19 cellular contexts compared by ENCODE assay signal in the genomic region with DNA sequence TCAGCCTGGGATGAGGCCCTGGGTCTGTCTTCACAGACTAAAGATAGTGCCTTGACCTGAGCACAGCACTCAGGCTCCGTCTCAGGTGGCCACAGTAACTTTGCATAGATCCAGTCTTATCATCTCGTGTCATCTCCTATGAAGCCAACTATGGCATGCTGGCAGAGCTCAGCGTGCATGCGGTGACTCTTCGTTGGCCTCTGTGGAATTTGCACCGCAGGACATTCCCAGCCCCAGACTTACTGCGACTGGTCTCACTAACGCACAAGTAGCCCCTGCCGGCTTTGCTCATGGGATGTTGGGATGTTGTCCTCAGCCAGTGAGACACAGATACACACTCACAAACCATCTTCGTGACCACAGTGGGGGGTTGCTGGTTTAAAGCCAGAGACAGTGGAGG.
"Had no signal": no experiment of that assay in that cellular context is flagged by ENCODE, and none has a peak within 500 bp of the region (broad histone marks: within the 10 kb centered on the region; RNA-seq: fewer than 3 reads in every experiment).

No MANE protein-coding gene starts in this region.

- H3K79me2 ChIP-seq: hepatocyte had no signal

- H3K4me1 ChIP-seq: colonic mucosa, transverse colon had no signal

- ATAC-seq: activated CD8-positive, alpha-beta memory T cell treated with anti-CD3 and anti-CD28 coated beads, Interleukin-2, amount 10 ng/mL, durations not matched to agents 7 days and 5 days; esophagus mucosa; left lung; stimulated activated naive B cell treated with anti-CD40 and anti-IgM and Interleukin-4, amounts not matched to agents 10 μg/mL and 1 μg/mL and 100 μg/mL, for 72 hours had no signal

- H3K36me3 ChIP-seq: adrenal gland, colonic mucosa, left lung, ovary, transverse colon had no signal

- H3K27ac Mint-ChIP-seq: activated CD4-positive, alpha-beta memory T cell treated with anti-CD3 and anti-CD28 coated beads for 36 hours; activated CD8-positive, alpha-beta memory T cell treated with anti-CD3 and anti-CD28 coated beads, Interleukin-2, amount 10 ng/mL, durations not matched to agents 7 days and 5 days; activated naive CD4-positive, alpha-beta T cell treated with anti-CD3 and anti-CD28 coated beads, Interleukin-2, amount 10 ng/mL, durations not matched to agents 7 days and 5 days had no signal

- H3K4me3 Mint-ChIP-seq: activated CD4-positive, alpha-beta memory T cell treated with anti-CD3 and anti-CD28 coated beads for 36 hours; activated CD8-positive, alpha-beta memory T cell treated with anti-CD3 and anti-CD28 coated beads, Interleukin-2, amount 10 ng/mL, durations not matched to agents 7 days and 5 days; activated naive CD4-positive, alpha-beta T cell treated with anti-CD3 and anti-CD28 coated beads, Interleukin-2, amount 10 ng/mL, durations not matched to agents 7 days and 5 days; stimulated activated naive B cell treated with anti-CD40 and anti-IgM and Interleukin-4, amounts not matched to agents 10 μg/mL and 1 μg/mL and 100 μg/mL, for 72 hours had no signal

- H3K4me2 ChIP-seq: hepatocyte, SK-N-SH had no signal

- H3K27me3 Mint-ChIP-seq: activated CD4-positive, alpha-beta memory T cell treated with anti-CD3 and anti-CD28 coated beads for 36 hours; activated CD8-positive, alpha-beta memory T cell treated with anti-CD3 and anti-CD28 coated beads, Interleukin-2, amount 10 ng/mL, durations not matched to agents 7 days and 5 days; activated naive CD4-positive, alpha-beta T cell treated with anti-CD3 and anti-CD28 coated beads, Interleukin-2, amount 10 ng/mL, durations not matched to agents 7 days and 5 days; stimulated activated naive B cell treated with anti-CD40 and anti-IgM and Interleukin-4, amounts not matched to agents 10 μg/mL and 1 μg/mL and 100 μg/mL, for 72 hours had no signal

- DNase-seq: activated CD4-positive, alpha-beta memory T cell treated with anti-CD3 and anti-CD28 coated beads for 36 hours; activated CD4-positive, alpha-beta T cell treated with anti-CD3 and anti-CD28 coated beads for 1 hour; activated CD8-positive, alpha-beta memory T cell treated with anti-CD3 and anti-CD28 coated beads, Interleukin-2, amount 10 ng/mL, durations not matched to agents 7 days and 5 days; activated naive CD4-positive, alpha-beta T cell treated with anti-CD3 and anti-CD28 coated beads, Interleukin-2, amount 10 ng/mL, durations not matched to agents 7 days and 5 days; activated T-cell treated with anti-CD3 and anti-CD28 coated beads, Interleukin-2, amount 50 U/mL, for 1 hour; colonic mucosa; kidney; left lung; nephron progenitor cell; ovary; SK-N-SH; stimulated activated CD4-positive, alpha-beta T cell treated with anti-CD3 and anti-CD28 coated beads, Interleukin-2, amount 100 ng/mL, for 48 hours; stimulated activated naive B cell treated with anti-CD40 and anti-IgM and Interleukin-4, amounts not matched to agents 10 μg/mL and 1 μg/mL and 100 μg/mL, for 72 hours; T-helper 1 cell; transverse colon had no signal

- H3K4me3 ChIP-seq: adrenal gland, colonic mucosa, hepatocyte, left lung, ovary, transverse colon had no signal

- H3K9me3 Mint-ChIP-seq: activated CD4-positive, alpha-beta memory T cell treated with anti-CD3 and anti-CD28 coated beads for 36 hours; activated naive CD4-positive, alpha-beta T cell treated with anti-CD3 and anti-CD28 coated beads, Interleukin-2, amount 10 ng/mL, durations not matched to agents 7 days and 5 days; nephron progenitor cell; stimulated activated naive B cell treated with anti-CD40 and anti-IgM and Interleukin-4, amounts not matched to agents 10 μg/mL and 1 μg/mL and 100 μg/mL, for 72 hours had no signal

- H3K27ac ChIP-seq: colonic mucosa, hepatocyte, left lung, ovary, transverse colon, VCaP had no signal

- H3K36me3 Mint-ChIP-seq: activated CD4-positive, alpha-beta memory T cell treated with anti-CD3 and anti-CD28 coated beads for 36 hours had no signal

- H3K27me3 ChIP-seq: adrenal gland, colonic mucosa, hepatocyte, left lung, ovary, transverse colon had no signal

- H2AFZ ChIP-seq: hepatocyte had no signal

- H3K9ac ChIP-seq: SK-N-SH had no signal

- H3K9me3 ChIP-seq: adrenal gland, colonic mucosa, left lung, ovary, SK-N-SH, transverse colon had no signal
